In genomic region chr2:118372876-118373597, GRCh38 we compare ENCODE assay signal across 16 cellular contexts.
DNase-seq lines count a peak whose midpoint lies in the region; ATAC-seq and TF ChIP-seq lines count a peak whose summit lies in the region.
"Had no signal": no experiment of that assay in that cellular context is flagged by ENCODE, and none has a peak within 500 bp of the region (broad histone marks: within the 10 kb centered on the region; RNA-seq: fewer than 3 reads in every experiment).

No MANE protein-coding gene starts in this region.

- no peak overlapping the region for H4K8ac ChIP-seq in neuronal stem cell (ENCODE audit: low read depth, low read length)

- H3K79me2 ChIP-seq in SK-N-SH (ENCODE audit: insufficient read depth) (no peaks in the 10 kb centered on the region), MM.1S (ENCODE audit: low read length) (no peaks in the 10 kb centered on the region)

- H3K27me3 ChIP-seq in HUES64 (ENCODE audit: insufficient read depth, low read length) = peaks cover 39% of the 10 kb centered on the region; the same call in 1 of the 2 replicates
- H3K27me3 ChIP-seq in SK-N-SH (ENCODE audit: insufficient read depth) = peaks cover 9% of the 10 kb centered on the region; the same call in 1 of the 2 replicates
- H3K27me3 ChIP-seq in ectodermal cell (ENCODE audit: control insufficient read depth, insufficient read depth, low read length, poor library complexity, severe bottlenecking) = peaks cover 17% of the 10 kb centered on the region
- peaks cover 4 to 38% (median 9%) of the 10 kb centered on the region in 3 experiments for H3K27me3 ChIP-seq in neuronal stem cell (ENCODE audit: control insufficient read depth in 3 of 3, insufficient read depth in 3 of 3, low read depth in 1 of 3, low read length in 3 of 3)
- no peaks in the 10 kb centered on the region for H3K27me3 ChIP-seq in MM.1S (replicated peaks; ENCODE audit: insufficient read depth, low read length)
- H3K27me3 ChIP-seq: BE2C had no signal

- H3K14ac ChIP-seq in neuronal stem cell (ENCODE audit: low read length) = no peak overlapping the region

- H2BK12ac ChIP-seq in neuronal stem cell (ENCODE audit: low read length) = no peak overlapping the region

- 40% methylated on average over 2 of the region's 4 CpGs for WGBS in HUES64
- WGBS in SK-N-SH (ENCODE audit: low lambda C conversion rate) = 20% methylated on average over 4 of the region's 4 CpGs
- WGBS in ectodermal cell, 2 experiments = 0 to 12% methylated on average over 1 to 4 of the region's 4 CpGs
- WGBS in neuronal stem cell (ENCODE audit: extremely low coverage in 2 of 2, insufficient read length in 2 of 2, insufficient replicate concordance in 1 of 2), 2 donors = no CpG with 5 or more reads among the region's 4 CpGs

- peaks cover 36% of the 10 kb centered on the region for H3K4me1 ChIP-seq in HUES64 (ENCODE audit: insufficient read depth, low read length)
- H3K4me1 ChIP-seq in SK-N-SH (ENCODE audit: control insufficient read depth in 1 of 2, insufficient read depth in 2 of 2, low read depth in 1 of 2, low read length in 1 of 2) = no peaks in the 10 kb centered on the region
- H3K4me1 ChIP-seq in ectodermal cell (ENCODE audit: control insufficient read depth, insufficient read depth, low read length) = peaks cover 29% of the 10 kb centered on the region
- H3K4me1 ChIP-seq in neuronal stem cell (ENCODE audit: control insufficient read depth in 2 of 2, insufficient read depth in 1 of 2, low read depth in 1 of 2, low read length in 2 of 2) = peaks cover 0 to 22% of the 10 kb centered on the region in 2 donors
- H3K4me1 ChIP-seq in MM.1S (ENCODE audit: low read length) = no peaks in the 10 kb centered on the region
- H3K4me1 ChIP-seq: BE2C had no signal

- H3K4ac ChIP-seq in neuronal stem cell (ENCODE audit: low read length) = no peak overlapping the region

- CTCF ChIA-PET in SK-N-SH (lab: Yijun Ruan, JAX) = interaction anchor here (2.2 kb wide), 1 partner anchor 482 kb away, joined by 14 read pairs; no protein-coding TSS in a partner anchor

- TF ChIP-seq CTCF in SK-N-SH (IDR thresholded peaks at IDR 0.05) (no peak), MM.1S (IDR thresholded peaks at IDR 0.05; ENCODE audit: low read length) (no peak)

- H4K91ac ChIP-seq in neuronal stem cell (ENCODE audit: low read depth, low read length, poor library complexity) = no peak overlapping the region

- no peak for TF ChIP-seq EP300 in SK-N-SH (IDR thresholded peaks at IDR 0.05; ENCODE audit: borderline replicate concordance in 1 of 2, low read depth in 1 of 2, low read length in 1 of 2)

- TF ChIP-seq RAD21 in SK-N-SH (IDR thresholded peaks at IDR 0.05; ENCODE audit: low read length) = no peak

- no peak for DNase-seq in SK-N-SH
- peak; percentile 88 for DNase-seq in neuronal stem cell (ENCODE audit: low spot score)
- no peak for DNase-seq in mesenteric fat pad (ENCODE audit: low spot score)
- DNase-seq in MM.1S = no peak
- DNase-seq: ACHN; BE2C; C1 segment of cervical spinal cord; CD4-positive, CD25-positive, alpha-beta regulatory T cell; CD8-positive, alpha-beta memory T cell; COR-L47; H9; KG1 had no signal

- no peaks in the 10 kb centered on the region for H3K36me3 ChIP-seq in HUES64 (ENCODE audit: insufficient read depth, low read length)
- H3K36me3 ChIP-seq in SK-N-SH (replicated peaks in 1 of 2; ENCODE audit: control insufficient read depth in 1 of 2, insufficient read depth in 2 of 2, low read length in 1 of 2) = no peaks in the 10 kb centered on the region
- H3K36me3 ChIP-seq in ectodermal cell (ENCODE audit: control insufficient read depth, insufficient read depth, low read length) = no peaks in the 10 kb centered on the region
- no peaks in the 10 kb centered on the region for H3K36me3 ChIP-seq in neuronal stem cell (replicated peaks in 1 of 2; ENCODE audit: control insufficient read depth in 2 of 2, insufficient read depth in 2 of 2, low read length in 2 of 2)
- no peaks in the 10 kb centered on the region for H3K36me3 ChIP-seq in MM.1S (replicated peaks; ENCODE audit: insufficient read depth, low read length)
- H3K36me3 ChIP-seq: BE2C had no signal

- no peak overlapping the region for H3K18ac ChIP-seq in neuronal stem cell (ENCODE audit: low read length)

- H2AFZ ChIP-seq in SK-N-SH (ENCODE audit: low read depth) = no peak overlapping the region
- no peak overlapping the region for H2AFZ ChIP-seq in neuronal stem cell (ENCODE audit: low read length)
- H2AFZ ChIP-seq in MM.1S (ENCODE audit: low read length) = no peak overlapping the region

- no peaks in the 10 kb centered on the region for H3K9me3 ChIP-seq in HUES64 (ENCODE audit: insufficient read depth, low read depth, low read length)
- no peaks in the 10 kb centered on the region for H3K9me3 ChIP-seq in SK-N-SH
- no peaks in the 10 kb centered on the region for H3K9me3 ChIP-seq in ectodermal cell (ENCODE audit: control insufficient read depth, low read length)
- peaks cover 0 to 3% of the 10 kb centered on the region in 2 donors for H3K9me3 ChIP-seq in neuronal stem cell (replicated peaks in 1 of 2; ENCODE audit: control insufficient read depth in 2 of 2, insufficient read depth in 1 of 2, low read depth in 1 of 2, low read length in 2 of 2)
- H3K9me3 ChIP-seq in MM.1S (replicated peaks; ENCODE audit: insufficient read depth, low read length) = no peaks in the 10 kb centered on the region
- H3K9me3 ChIP-seq: BE2C had no signal

- H3K9me2 ChIP-seq in SK-N-SH = no peaks in the 10 kb centered on the region
- no peaks in the 10 kb centered on the region for H3K9me2 ChIP-seq in MM.1S (replicated peaks; ENCODE audit: insufficient read depth, low read length)

- H3K4me3 ChIP-seq in HUES64 (ENCODE audit: low read length) = no peak overlapping the region
- H3K4me3 ChIP-seq in SK-N-SH (ENCODE audit: low read depth in 2 of 2, low read length in 1 of 2) = no peak overlapping the region
- no peak overlapping the region for H3K4me3 ChIP-seq in ectodermal cell (ENCODE audit: insufficient read depth, low read depth, low read length)
- no peak overlapping the region for H3K4me3 ChIP-seq in neuronal stem cell (ENCODE audit: low read length in 2 of 2)
- H3K4me3 ChIP-seq in MM.1S (ENCODE audit: low read length) = no peak overlapping the region

- no peak overlapping the region for H3K23ac ChIP-seq in neuronal stem cell (ENCODE audit: low read depth, low read length, poor library complexity)

- H2AK5ac ChIP-seq in neuronal stem cell (ENCODE audit: low read depth, low read length) = no peak overlapping the region

- POLR2A ChIA-PET in SK-N-SH (lab: Yijun Ruan, JAX) = no interaction called here

- H2BK5ac ChIP-seq in neuronal stem cell (ENCODE audit: low read length) = no peak overlapping the region

- H2BK15ac ChIP-seq in neuronal stem cell (ENCODE audit: low read length) = no peak overlapping the region

- H3K27ac ChIP-seq in HUES64 (ENCODE audit: low read depth, low read length) (no peak overlapping the region), SK-N-SH (ENCODE audit: low read depth in 2 of 2, low read length in 1 of 2) (no peak overlapping the region), ectodermal cell (ENCODE audit: insufficient read depth, low read depth, low read length, poor library complexity, severe bottlenecking) (peak overlapping the region; percentile 47), neuronal stem cell (replicated peaks; ENCODE audit: low read length) (peak overlapping the region; percentile 50), MM.1S (ENCODE audit: low read length) (no peak overlapping the region)

- H3F3A ChIP-seq in SK-N-SH (replicated peaks; ENCODE audit: insufficient read depth) = peaks cover 5% of the 10 kb centered on the region
- H3F3A ChIP-seq in MM.1S (ENCODE audit: insufficient read depth, low read length) = no peaks in the 10 kb centered on the region

- H2BK120ac ChIP-seq in neuronal stem cell (ENCODE audit: low read depth, low read length) = no peak overlapping the region

- no peak for ATAC-seq in GM21619 (IDR thresholded peaks at IDR 0.05; ENCODE audit: unreplicated experiment)
- no peak for ATAC-seq in HG02981 (IDR thresholded peaks at IDR 0.05; ENCODE audit: unreplicated experiment)

- H3K9ac ChIP-seq in HUES64 (ENCODE audit: low read depth, low read length) (0 out of 2 replicates have a peak overlapping the region, but pooled peaks have one; percentile 10), SK-N-SH (no peak overlapping the region), neuronal stem cell (ENCODE audit: low read depth, low read length, poor library complexity) (no peak overlapping the region), MM.1S (ENCODE audit: low read length) (no peak overlapping the region)

- H4K20me1 ChIP-seq in SK-N-SH (ENCODE audit: insufficient read depth) = no peaks in the 10 kb centered on the region
- no peaks in the 10 kb centered on the region for H4K20me1 ChIP-seq in MM.1S (ENCODE audit: insufficient read depth, low read length)

- H3K4me2 ChIP-seq in SK-N-SH (peak overlapping the region; percentile 11; the same call in 1 of the 2 replicates), neuronal stem cell (ENCODE audit: insufficient read depth, low read length, poor library complexity, severe bottlenecking) (no peak overlapping the region), MM.1S (ENCODE audit: low read depth, low read length) (no peak overlapping the region)

- H3K79me1 ChIP-seq in neuronal stem cell (ENCODE audit: low read depth, low read length) = no peaks in the 10 kb centered on the region

TF ChIP-seq in SK-N-SH, 30 proteins besides CTCF, POLR2A, EP300 and RAD21 (continues in another document):
- TF ChIP-seq SIN3A (IDR thresholded peaks at IDR 0.05; ENCODE audit: borderline replicate concordance, low read depth, low read length) (no peak), EZH2phosphoT487 (IDR thresholded peaks at IDR 0.05; ENCODE audit: borderline replicate concordance, low read depth) (no peak), FOXM1 (IDR thresholded peaks at IDR 0.05; ENCODE audit: low read depth) (no peak), ELF1 (IDR thresholded peaks at IDR 0.05) (no peak), POLR2AphosphoS5 (IDR thresholded peaks at IDR 0.05; ENCODE audit: low read depth, low read length) (no peak)
- TF ChIP-seq, protein P1, sequence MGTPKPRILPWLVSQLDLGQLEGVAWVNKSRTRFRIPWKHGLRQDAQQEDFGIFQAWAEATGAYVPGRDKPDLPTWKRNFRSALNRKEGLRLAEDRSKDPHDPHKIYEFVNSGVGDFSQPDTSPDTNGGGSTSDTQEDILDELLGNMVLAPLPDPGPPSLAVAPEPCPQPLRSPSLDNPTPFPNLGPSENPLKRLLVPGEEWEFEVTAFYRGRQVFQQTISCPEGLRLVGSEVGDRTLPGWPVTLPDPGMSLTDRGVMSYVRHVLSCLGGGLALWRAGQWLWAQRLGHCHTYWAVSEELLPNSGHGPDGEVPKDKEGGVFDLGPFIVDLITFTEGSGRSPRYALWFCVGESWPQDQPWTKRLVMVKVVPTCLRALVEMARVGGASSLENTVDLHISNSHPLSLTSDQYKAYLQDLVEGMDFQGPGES (IDR thresholded peaks at IDR 0.05; ENCODE audit: low read depth, low read length) = no peak

Comparison
In these comparisons a context has a peak if more than half of its experiments do, and no peak if none do; other contexts are left out.
1. H3K27ac ChIP-seq: peak in ectodermal cell (single experiment) and neuronal stem cell (single experiment); none in HUES64 (single experiment), SK-N-SH (0 of 2) and MM.1S (single experiment).